8 cellular contexts compared by ENCODE assay signal in the genomic region with DNA sequence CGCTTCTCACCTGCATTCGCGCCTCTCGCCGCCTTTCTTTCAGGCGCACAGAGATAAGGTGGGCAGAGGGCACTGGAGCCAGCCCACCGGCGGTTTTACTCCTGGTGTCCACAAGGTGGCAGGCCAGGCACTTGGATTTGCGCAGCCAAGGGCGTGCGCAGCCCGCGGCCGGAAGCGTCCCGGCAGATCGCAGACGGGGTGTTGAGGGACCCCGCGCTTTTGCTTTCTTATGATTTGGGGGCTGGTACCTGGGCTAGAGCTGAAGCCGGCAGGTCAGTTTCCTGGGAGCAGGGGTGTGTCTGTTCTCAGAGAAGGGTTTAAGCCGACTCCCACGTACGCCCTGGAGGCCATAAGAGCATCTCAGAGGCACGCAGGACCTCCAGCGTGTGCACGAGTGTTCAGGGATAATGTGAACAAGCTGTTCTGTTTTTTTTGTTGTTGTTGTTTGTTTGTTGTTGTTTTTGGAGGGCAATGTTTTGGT.
DNase-seq lines count a peak whose midpoint lies in the region; ATAC-seq and TF ChIP-seq lines count a peak whose summit lies in the region.

No MANE protein-coding gene starts in this region.

- H3K36me3 Mint-ChIP-seq in activated T-cell treated with anti-CD3 and anti-CD28 coated beads, Interleukin-2, amount 50 U/mL, for 24 hours (ENCODE audit: low read depth): peaks cover 1% of the 10 kb centered on the region
- no peaks in the 10 kb centered on the region for H3K36me3 Mint-ChIP-seq in nephron (ENCODE audit: low read depth)

- H3K27ac ChIP-seq in OCI-LY7 (ENCODE audit: low read depth, low read length, poor library complexity, severe bottlenecking): no peak overlapping the region

- H3K36me3 ChIP-seq in OCI-LY7 (ENCODE audit: insufficient read depth, low read length): no peaks in the 10 kb centered on the region

- POLR2A ChIA-PET in OCI-LY7 (lab: Charles Lee): interaction anchor here (0.6 to 2.1 kb wide), 9 partner anchors 10 to 547 kb away, joined by 3 to 7 read pairs (median 5); a partner anchor contains a TSS

- BruUV-seq in OCI-LY7 (replicated peaks; lab: Mats Ljungman, UMichigan): no TSS peak

- H3K4me3 ChIP-seq in OCI-LY7 (ENCODE audit: low read depth, low read length, poor library complexity, severe bottlenecking) (peak overlapping the region; percentile 65), fibroblast of mammary gland (ENCODE audit: control insufficient read depth, low read depth, low read length) (peak overlapping the region; percentile 42)

- peak overlapping the region; percentile 79 for H3K4me3 Mint-ChIP-seq in activated T-cell treated with anti-CD3 and anti-CD28 coated beads, Interleukin-2, amount 50 U/mL, for 24 hours
- peak overlapping the region; percentile 77 to 83 (median 79) for H3K4me3 Mint-ChIP-seq in nephron

- intact Hi-C loops in OCI-LY7 (cut with micrococcal nuclease; ENCODE audit: unreplicated experiment): loop anchor here (1.0 to 2.0 kb wide), 3 partner anchors 26 to 1415 kb away; no protein-coding TSS in a partner anchor

- H4K20me1 ChIP-seq in OCI-LY7 (ENCODE audit: insufficient read depth, low read length): no peaks in the 10 kb centered on the region

- H3K4me1 Mint-ChIP-seq in activated T-cell treated with anti-CD3 and anti-CD28 coated beads, Interleukin-2, amount 50 U/mL, for 24 hours (ENCODE audit: low read depth): peaks cover 18% of the 10 kb centered on the region
- H3K4me1 Mint-ChIP-seq in nephron: peaks cover 6% of the 10 kb centered on the region

- H3K9me3 ChIP-seq in OCI-LY7 (ENCODE audit: low read length): no peaks in the 10 kb centered on the region

- peak overlapping the region; percentile 83 for H3K4me2 ChIP-seq in OCI-LY7 (ENCODE audit: low read length)

- TF ChIP-seq CTCF in OCI-LY7 (conservative IDR thresholded peaks at IDR 0.05; ENCODE audit: low read length) (peak; percentile 94), fibroblast of mammary gland (conservative IDR thresholded peaks at IDR 0.05; ENCODE audit: control insufficient read depth, insufficient read depth, low read depth, low read length) (peak; percentile 65), nephron (IDR thresholded peaks at IDR 0.05; ENCODE audit: unreplicated experiment in 3 of 3) (peak; percentile 90 to 95 (median 95))

- no peaks in the 10 kb centered on the region for H3K9me2 ChIP-seq in OCI-LY7 (ENCODE audit: insufficient read depth, low read length)

- CTCF ChIA-PET in OCI-LY7 (lab: Charles Lee; ENCODE audit: unreplicated experiment): interaction anchor here (0.6 to 1.2 kb wide), 2 partner anchors 16 to 33 kb away, joined by 3 to 4 read pairs; no protein-coding TSS in a partner anchor

- no peaks in the 10 kb centered on the region for H3K9me3 Mint-ChIP-seq in activated T-cell treated with anti-CD3 and anti-CD28 coated beads, Interleukin-2, amount 50 U/mL, for 24 hours
- H3K9me3 Mint-ChIP-seq in nephron: no peaks in the 10 kb centered on the region

- H3K27me3 Mint-ChIP-seq in activated T-cell treated with anti-CD3 and anti-CD28 coated beads, Interleukin-2, amount 50 U/mL, for 24 hours: peaks cover 47% of the 10 kb centered on the region
- H3K27me3 Mint-ChIP-seq in nephron (ENCODE audit: low read depth): peaks cover 67% of the 10 kb centered on the region

- H2AFZ ChIP-seq in OCI-LY7 (ENCODE audit: low read length): peak overlapping the region; percentile 96

- H3K79me2 ChIP-seq in OCI-LY7 (ENCODE audit: insufficient read depth, low read depth, low read length): no peaks in the 10 kb centered on the region

- ATAC-seq in GM21447 (IDR thresholded peaks at IDR 0.05; ENCODE audit: unreplicated experiment): peak; percentile 99
- ATAC-seq in stimulated activated naive CD8-positive, alpha-beta T cell treated with anti-CD3 and anti-CD28 coated beads, Interleukin-15, Interleukin-2, amounts not matched to agents 100 U/mL and 50 U/mL, for 24 hours: peak; percentile 98

- DNase-seq in DMS 273 (lab: John Stamatoyannopoulos, UW; ENCODE audit: unreplicated experiment) (peak; percentile 93), HUDEP-2 (lab: John Stamatoyannopoulos, UW; ENCODE audit: unreplicated experiment in 76 of 76) (peak in 63 of 76 experiments; percentile 4 to 67 (median 41)), OCI-LY7 (ENCODE audit: low spot score) (peak; percentile 94), fibroblast of mammary gland (ENCODE audit: low read depth) (peak; percentile 47)
- peak; percentile 88 for DNase-seq in activated T-cell treated with anti-CD3 and anti-CD28 coated beads, Interleukin-2, amount 50 U/mL, for 24 hours
- DNase-seq in stimulated activated naive CD8-positive, alpha-beta T cell treated with anti-CD3 and anti-CD28 coated beads, Interleukin-15, Interleukin-2, amounts not matched to agents 100 U/mL and 50 U/mL, for 24 hours: peak; percentile 88

- peaks cover 43% of the 10 kb centered on the region for H3K4me1 ChIP-seq in OCI-LY7 (ENCODE audit: insufficient read depth, low read length, poor library complexity, severe bottlenecking)

- peak overlapping the region; percentile 61 for H3K27ac Mint-ChIP-seq in activated T-cell treated with anti-CD3 and anti-CD28 coated beads, Interleukin-2, amount 50 U/mL, for 24 hours
- no peak overlapping the region for H3K27ac Mint-ChIP-seq in nephron

Comparison
In these comparisons a context has a peak if more than half of its experiments do, and no peak if none do; other contexts are left out.
1. DNase-seq: peak in every context shown above with its lines; median percentile 94 in OCI-LY7; 93 in DMS 273; 88 in activated T-cell treated with anti-CD3 and anti-CD28 coated beads, Interleukin-2, amount 50 U/mL, for 24 hours; 88 in stimulated activated naive CD8-positive, alpha-beta T cell treated with anti-CD3 and anti-CD28 coated beads, Interleukin-15, Interleukin-2, amounts not matched to agents 100 U/mL and 50 U/mL, for 24 hours; 47 in fibroblast of mammary gland; 41 in HUDEP-2.